Comparison of ENCODE assay signal across 14 cellular contexts in the genomic region with DNA sequence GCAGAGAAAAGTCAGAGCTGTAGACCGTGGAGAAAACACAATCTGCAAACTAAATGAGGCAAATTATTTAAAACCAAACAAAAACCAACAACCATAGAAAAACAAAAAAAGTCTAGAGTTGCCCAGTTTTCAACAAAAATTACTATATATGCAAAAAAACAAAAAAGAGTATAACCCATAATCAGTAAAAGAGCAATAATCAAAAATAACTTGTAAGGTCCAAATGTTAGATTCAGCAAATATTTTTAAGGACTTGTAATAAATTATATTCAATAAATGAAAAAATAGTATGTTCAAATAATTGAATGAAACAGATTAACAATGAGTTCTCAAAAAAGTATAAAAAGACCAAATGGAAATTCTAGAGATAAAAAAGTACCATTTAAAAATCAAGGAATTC.
DNase-seq lines count a peak whose midpoint lies in the region; ATAC-seq and TF ChIP-seq lines count a peak whose summit lies in the region.
"Had no signal": no experiment of that assay in that cellular context is flagged by ENCODE, and none has a peak within 500 bp of the region (broad histone marks: within the 10 kb centered on the region; RNA-seq: fewer than 3 reads in every experiment).

No MANE protein-coding gene starts in this region.

- no peaks in the 10 kb centered on the region for H3K9me3 Mint-ChIP-seq in CD4-positive, CD25-positive, alpha-beta regulatory T cell
- no peaks in the 10 kb centered on the region for H3K9me3 Mint-ChIP-seq in natural killer cell

- no peak overlapping the region for H2AFZ ChIP-seq in KMS-11 (ENCODE audit: low read depth)
- H2AFZ ChIP-seq in mammary epithelial cell (ENCODE audit: low read depth, low read length), result no peak overlapping the region

- peaks cover 10 to 30% (median 18%) of the 10 kb centered on the region in 4 donors for H3K4me1 Mint-ChIP-seq in CD4-positive, CD25-positive, alpha-beta regulatory T cell
- peaks cover 7 to 9% of the 10 kb centered on the region in 2 donors for H3K4me1 Mint-ChIP-seq in natural killer cell
- H3K4me1 Mint-ChIP-seq: brain, mesothelial cell of epicardium had no signal

- H3K9ac ChIP-seq in KMS-11 (0 out of 2 replicates have a peak overlapping the region, but pooled peaks have one; percentile 33), mammary epithelial cell (ENCODE audit: insufficient read depth, low read length) (no peak overlapping the region)

- H3K27ac ChIP-seq in CD4-positive, CD25-positive, alpha-beta regulatory T cell (ENCODE audit: insufficient read depth, low read length, poor library complexity, severe bottlenecking), result no peak overlapping the region
- H3K27ac ChIP-seq in KMS-11 (peak overlapping the region; percentile 42), mammary epithelial cell (ENCODE audit: insufficient read depth, low read depth, low read length) (peak overlapping the region; percentile 13)
- H3K27ac ChIP-seq: gastroesophageal sphincter had no signal

- peak overlapping the region in 2 of 3 donors; percentile 4 to 81 for H3K27ac Mint-ChIP-seq in CD4-positive, CD25-positive, alpha-beta regulatory T cell
- peak overlapping the region; percentile 1 to 12 for H3K27ac Mint-ChIP-seq in natural killer cell
- H3K27ac Mint-ChIP-seq: activated naive CD8-positive, alpha-beta T cell treated with anti-CD3 and anti-CD28 coated beads, Interleukin-2, amount 10 ng/mL, durations not matched to agents 7 days and 5 days; brain; mesothelial cell of epicardium had no signal

- intact Hi-C loops in mammary epithelial cell (cut with micrococcal nuclease) (no loop called here), natural killer cell (cut with micrococcal nuclease) (no loop called here)

- WGBS in mammary epithelial cell (ENCODE audit: low coverage, missing lambda C conversion rate), result 91% methylated on average over 1 of the region's 1 CpG

- ATAC-seq in CD4-positive, CD25-positive, alpha-beta regulatory T cell (ENCODE audit: low read depth in 2 of 2), result no peak
- ATAC-seq in natural killer cell, result no peak
- no peak for ATAC-seq in HG03280 (IDR thresholded peaks at IDR 0.05; ENCODE audit: unreplicated experiment)
- ATAC-seq in HG03108 (IDR thresholded peaks at IDR 0.05; ENCODE audit: unreplicated experiment), result no peak
- ATAC-seq: gastroesophageal sphincter had no signal

- H3K4me2 ChIP-seq in KMS-11 (peak overlapping the region; percentile 77), mammary epithelial cell (ENCODE audit: insufficient read depth, low read depth, low read length) (peak overlapping the region; percentile 51)

- H3K79me2 ChIP-seq in KMS-11 (ENCODE audit: insufficient read depth, low read depth) (no peaks in the 10 kb centered on the region), mammary epithelial cell (ENCODE audit: insufficient read depth, low read length) (peaks cover 6% of the 10 kb centered on the region)

- H3K4me3 ChIP-seq in CD4-positive, CD25-positive, alpha-beta regulatory T cell (ENCODE audit: low read depth, low read length), result no peak overlapping the region
- H3K4me3 ChIP-seq in KMS-11 (IDR thresholded peaks at IDR 0.05; ENCODE audit: insufficient read depth, low read depth, low read length), result no peak overlapping the region
- peak overlapping the region in 1 of 3 experiments; percentile 31 for H3K4me3 ChIP-seq in mammary epithelial cell (replicated peaks in 1 of 3; ENCODE audit: insufficient read depth in 1 of 3, low read depth in 2 of 3, low read length in 3 of 3)
- H3K4me3 ChIP-seq: gastroesophageal sphincter had no signal

- no peak for TF ChIP-seq CTCF in KMS-11 (conservative IDR thresholded peaks at IDR 0.05; ENCODE audit: low read depth, low read length)
- no peak for TF ChIP-seq CTCF in mammary epithelial cell (conservative IDR thresholded peaks at IDR 0.05 in 1 of 2, IDR thresholded peaks at IDR 0.05 in 1 of 2; ENCODE audit: extremely low read depth in 1 of 2, insufficient read depth in 1 of 2, low read depth in 1 of 2, low read length in 2 of 2)
- no peak for TF ChIP-seq CTCF in natural killer cell (IDR thresholded peaks at IDR 0.05)

- dilution Hi-C loops in mammary epithelial cell (cut with HindIII; ENCODE audit: low sequenced_read_pairs), result no loop called here

- H4K20me1 ChIP-seq in KMS-11 (ENCODE audit: insufficient read depth) (no peaks in the 10 kb centered on the region), mammary epithelial cell (ENCODE audit: insufficient read depth, low read length) (no peaks in the 10 kb centered on the region)

- peaks cover 21% of the 10 kb centered on the region for H3K36me3 ChIP-seq in CD4-positive, CD25-positive, alpha-beta regulatory T cell (ENCODE audit: control insufficient read depth, insufficient read depth, low read length)
- H3K36me3 ChIP-seq in KMS-11 (ENCODE audit: insufficient read depth) (no peaks in the 10 kb centered on the region), mammary epithelial cell (ENCODE audit: insufficient read depth, low read length) (no peaks in the 10 kb centered on the region)

- H3K4me1 ChIP-seq in CD4-positive, CD25-positive, alpha-beta regulatory T cell (ENCODE audit: control insufficient read depth, insufficient read depth, low read length, poor library complexity, severe bottlenecking), result peaks cover 4% of the 10 kb centered on the region
- H3K4me1 ChIP-seq in KMS-11 (ENCODE audit: low read depth, poor library complexity, severe bottlenecking), result peaks cover 51% of the 10 kb centered on the region
- H3K4me1 ChIP-seq in mammary epithelial cell (ENCODE audit: insufficient read depth, low read length), result no peaks in the 10 kb centered on the region
- H3K4me1 ChIP-seq: gastroesophageal sphincter had no signal

- H3K9me3 ChIP-seq in CD4-positive, CD25-positive, alpha-beta regulatory T cell (ENCODE audit: control insufficient read depth in 2 of 2, low read length in 2 of 2), result no peaks in the 10 kb centered on the region
- no peaks in the 10 kb centered on the region for H3K9me3 ChIP-seq in mammary epithelial cell (replicated peaks; ENCODE audit: insufficient read depth, low read length)
- H3K9me3 ChIP-seq: gastroesophageal sphincter had no signal

- H3K4me3 Mint-ChIP-seq in CD4-positive, CD25-positive, alpha-beta regulatory T cell, result peak overlapping the region in 1 of 4 donors; percentile 69
- no peak overlapping the region for H3K4me3 Mint-ChIP-seq in natural killer cell
- H3K4me3 Mint-ChIP-seq: activated naive CD8-positive, alpha-beta T cell treated with anti-CD3 and anti-CD28 coated beads, Interleukin-2, amount 10 ng/mL, durations not matched to agents 7 days and 5 days; brain; mesothelial cell of epicardium had no signal

- in situ Hi-C loops in mammary epithelial cell (cut with MboI; ENCODE audit: low sequenced_read_pairs in 2 of 2), result no loop called here

- H3K27me3 Mint-ChIP-seq in CD4-positive, CD25-positive, alpha-beta regulatory T cell, result no peaks in the 10 kb centered on the region
- H3K27me3 Mint-ChIP-seq in natural killer cell (ENCODE audit: low read depth in 2 of 2), result no peaks in the 10 kb centered on the region
- H3K27me3 Mint-ChIP-seq: activated naive CD8-positive, alpha-beta T cell treated with anti-CD3 and anti-CD28 coated beads, Interleukin-2, amount 10 ng/mL, durations not matched to agents 7 days and 5 days; brain had no signal

- CTCF ChIA-PET in mammary epithelial cell (lab: Charles Lee; ENCODE audit: low non-redundant PET), result no interaction called here

- no peaks in the 10 kb centered on the region for H3K27me3 ChIP-seq in CD4-positive, CD25-positive, alpha-beta regulatory T cell (ENCODE audit: control insufficient read depth, insufficient read depth, low read length)
- H3K27me3 ChIP-seq in KMS-11 (ENCODE audit: insufficient read depth, low read depth) (no peaks in the 10 kb centered on the region), mammary epithelial cell (ENCODE audit: insufficient read depth, low read length) (no peaks in the 10 kb centered on the region)
- H3K27me3 ChIP-seq: gastroesophageal sphincter had no signal

- no TSS peak for BruUV-seq in mammary epithelial cell (replicated peaks; lab: Mats Ljungman, UMichigan)

- DNase-seq in CD4-positive, CD25-positive, alpha-beta regulatory T cell, result no peak
- DNase-seq in mammary epithelial cell (no peak), natural killer cell (no peak), COLO668 (lab: John Stamatoyannopoulos, UW; ENCODE audit: unreplicated experiment) (no peak), SW 1271 (lab: John Stamatoyannopoulos, UW) (no peak)
- DNase-seq: activated naive CD8-positive, alpha-beta T cell treated with anti-CD3 and anti-CD28 coated beads, Interleukin-2, amount 10 ng/mL, durations not matched to agents 7 days and 5 days; COR-L47; NCI-H526 treated with DMSO at 0.1 percent for 48 hours had no signal

- H3K36me3 Mint-ChIP-seq in CD4-positive, CD25-positive, alpha-beta regulatory T cell, result peaks cover 27% of the 10 kb centered on the region
- H3K36me3 Mint-ChIP-seq in natural killer cell, result peaks cover 13% of the 10 kb centered on the region
